In genomic region chr16:70800798-70801480, GRCh38 we compare ENCODE assay signal across 8 cellular contexts. TPM values are rescaled to one million over a fixed set of nuclear protein-coding genes. Genes with fewer than 3 reads are reported as not detected.
A peak's percentile ranks its signal among the peaks of the same experiment; 100 is the strongest.
DNase-seq lines count a peak whose midpoint lies in the region; ATAC-seq and TF ChIP-seq lines count a peak whose summit lies in the region.

Gene VAC14, minus strand, starts transcription at chr16:70801158. Its CDS starts 258 bp downstream, at chr16:70800900.

- peaks cover 0 to 6% (median 0%) of the 10 kb centered on the region in 3 donors for H3K9me3 Mint-ChIP-seq in T-cell

- H3K36me3 ChIP-seq in heart right ventricle (peaks cover 0 to 18% (median 0%) of the 10 kb centered on the region in 9 donors), upper lobe of left lung (peaks cover 0 to 10% (median 0%) of the 10 kb centered on the region in 4 donors)

- peak within 1 kb of the TSS; percentile 71 to 96 (median 82) for H3K4me3 ChIP-seq in heart right ventricle
- H3K4me3 ChIP-seq in upper lobe of left lung, result peak within 1 kb of the TSS; percentile 84 to 100 (median 96)

- DNase-seq in GM13976 (ENCODE audit: low spot score), result peak; percentile 98
- peak; percentile 91 for DNase-seq in NCI-H146 (lab: John Stamatoyannopoulos, UW)
- peak; percentile 91 to 99 (median 96) for DNase-seq in T-cell
- peak; percentile 85 to 89 for DNase-seq in heart right ventricle
- peak; percentile 97 for DNase-seq in posterior vena cava (ENCODE audit: low spot score)
- peak; percentile 95 to 98 for DNase-seq in upper lobe of left lung

- H3K4me1 ChIP-seq in heart right ventricle (peaks cover 5 to 26% (median 16%) of the 10 kb centered on the region in 9 donors), upper lobe of left lung (peaks cover 14 to 29% (median 20%) of the 10 kb centered on the region in 4 donors)

- H3K27me3 Mint-ChIP-seq in T-cell, result no peaks in the 10 kb centered on the region

- no peak for TF ChIP-seq CTCF in GM13976 (IDR thresholded peaks at IDR 0.05; ENCODE audit: borderline replicate concordance, control extremely low read depth, extremely low read depth, insufficient read depth, missing control alignments)
- TF ChIP-seq CTCF in heart right ventricle (IDR thresholded peaks at IDR 0.05), result no peak
- no peak for TF ChIP-seq CTCF in upper lobe of left lung (IDR thresholded peaks at IDR 0.05)

- H3K36me3 Mint-ChIP-seq in T-cell, result peaks cover 10% of the 10 kb centered on the region

- POLR2A ChIA-PET in T-cell (lab: Charles Lee), result no interaction called here

- TF ChIP-seq EP300 in upper lobe of left lung (IDR thresholded peaks at IDR 0.05), result no peak

- H3K4me3 Mint-ChIP-seq in T-cell, result peak within 1 kb of the TSS; percentile 90 to 96 (median 92)

- intact Hi-C loops in heart right ventricle (cut with DNase I) (no loop called here), posterior vena cava (cut with DNase I) (no loop called here)

- H3K27me3 ChIP-seq in heart right ventricle, result peaks cover 0 to 8% (median 0%) of the 10 kb centered on the region in 7 donors
- H3K27me3 ChIP-seq in upper lobe of left lung, result no peaks in the 10 kb centered on the region

- H3K27ac ChIP-seq in adipose tissue (ENCODE audit: low read depth, low read length), result no peak within 1 kb of the TSS
- peak within 1 kb of the TSS in 6 of 10 donors; percentile 6 to 82 (median 27) for H3K27ac ChIP-seq in heart right ventricle
- H3K27ac ChIP-seq in upper lobe of left lung, result peak within 1 kb of the TSS; percentile 59 to 86 (median 80)

- peak in 1 of 4 donors; percentile 85 for TF ChIP-seq POLR2A in upper lobe of left lung (IDR thresholded peaks at IDR 0.05)

- peak within 1 kb of the TSS; percentile 86 to 91 for H3K27ac Mint-ChIP-seq in T-cell

- ATAC-seq in HG02852 (IDR thresholded peaks at IDR 0.05; ENCODE audit: unreplicated experiment) (peak; percentile 96), T-cell (replicated peaks in 1 of 4) (peak; percentile 96 to 98 (median 97)), heart right ventricle (peak; percentile 95 to 98 (median 96)), upper lobe of left lung (ENCODE audit: low FRiP score in 2 of 2) (peak; percentile 97)

- H3K9me3 ChIP-seq in heart right ventricle, result peaks cover 0 to 22% (median 0%) of the 10 kb centered on the region in 11 donors
- H3K9me3 ChIP-seq in upper lobe of left lung, result peaks cover 0 to 7% (median 0%) of the 10 kb centered on the region in 4 donors

- WGBS in adipose tissue, 3 donors, result 0 to 1% (median 0%) methylated on average over 61 to 63 of the region's 63 CpGs
- 1% methylated on average over 60 to 63 of the region's 63 CpGs for WGBS in heart right ventricle, 2 donors
- 1% methylated on average over 15 to 23 of the region's 63 CpGs for WGBS in upper lobe of left lung, 2 donors

- H3K4me1 Mint-ChIP-seq in T-cell, result peaks cover 32 to 40% (median 34%) of the 10 kb centered on the region in 3 donors

- in situ Hi-C loops in GM13976 (cut with MboI; ENCODE audit: low sequenced_read_pairs, unreplicated experiment), result no loop called here

- CTCF ChIA-PET in T-cell (lab: Charles Lee), result interaction anchor here (0.6 to 1.7 kb wide), 2 partner anchors 53 to 511 kb away, joined by 3 to 6 read pairs; no protein-coding TSS in a partner anchor

RNA-seq across cellular contexts. Expression of gene VAC14, which starts in this region (rescaled TPM):
- 10 to 100 TPM; 40.3 to 48.0 (median 44.0) TPM for total RNA-seq in T-cell
- 10 to 100 TPM; 16.8 to 27.2 (median 27.2) TPM for polyA plus RNA-seq in adipose tissue
- 10 to 100 TPM; 19.2 to 27.9 (median 22.7) TPM for total RNA-seq in heart right ventricle
- 10 to 100 TPM; 27.1 to 43.7 TPM for polyA plus RNA-seq in heart right ventricle
- total RNA-seq in posterior vena cava, result 10 to 100 TPM; 25.8 to 28.4 TPM
- total RNA-seq in upper lobe of left lung, result 100 to 1,000 TPM in 2 of 6 donors, 10 to 100 TPM in 4; 39.6 to 145 (median 57.4) TPM
